ENCODE assay signal across 24 cellular contexts in the genomic region with DNA sequence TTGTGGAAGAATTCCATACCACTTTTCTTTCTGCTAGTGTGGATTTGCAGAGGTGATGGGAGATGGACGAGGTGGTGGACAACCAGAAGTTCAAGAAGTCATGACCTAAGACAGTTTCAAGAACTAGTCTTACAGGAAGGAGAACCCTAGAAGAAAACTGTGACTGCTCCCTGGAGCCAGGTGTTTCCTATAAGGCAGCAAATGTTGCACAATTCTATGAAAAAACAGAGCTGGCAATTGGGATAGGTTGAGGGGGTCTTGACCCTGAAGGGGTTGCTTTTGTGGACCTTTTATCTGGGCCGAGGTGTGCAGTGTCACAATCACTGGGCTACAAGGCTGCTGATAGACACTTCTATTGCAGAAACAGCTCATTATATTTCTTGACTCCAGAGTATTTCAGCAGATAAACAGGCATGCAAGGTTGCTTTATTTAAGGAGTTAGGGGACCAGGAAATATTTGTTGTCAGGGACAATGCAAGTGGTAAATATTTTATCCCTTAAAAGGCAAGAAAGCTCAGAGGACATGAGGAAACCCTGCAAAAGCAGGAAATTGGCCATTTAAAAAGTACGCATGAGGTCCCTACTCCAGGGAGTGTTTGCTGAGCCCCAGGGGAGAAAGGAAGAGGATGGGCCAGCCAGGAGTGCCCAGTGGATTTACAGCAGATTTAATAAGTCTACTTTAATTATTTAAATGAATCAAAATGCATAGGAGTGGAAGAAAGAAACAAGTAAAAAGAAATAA. TPM values are rescaled to one million over a fixed set of nuclear protein-coding genes. Genes with fewer than 3 reads are reported as not detected.
DNase-seq lines count a peak whose midpoint lies in the region; ATAC-seq, FAIRE-seq and TF ChIP-seq lines count a peak whose summit lies in the region.
"Had no signal": no experiment of that assay in that cellular context is flagged by ENCODE, and none has a peak within 500 bp of the region (broad histone marks: within the 10 kb centered on the region; RNA-seq: fewer than 3 reads in every experiment).

No MANE protein-coding gene starts in this region.

- 53 to 70% (median 69%) methylated on average over 3 of the region's 3 CpGs for WGBS in small intestine, 3 donors
- 51 to 55% methylated on average over 2 of the region's 3 CpGs for WGBS in esophagus squamous epithelium, 2 donors

- TF ChIP-seq CTCF in breast epithelium (IDR thresholded peaks at IDR 0.05) (no peak), MCF 10A (IDR thresholded peaks at IDR 0.05; ENCODE audit: unreplicated experiment) (no peak), WTC11 (IDR thresholded peaks at IDR 0.05) (no peak), vagina (IDR thresholded peaks at IDR 0.05) (no peak), PC-9 (conservative IDR thresholded peaks at IDR 0.05) (no peak), esophagus squamous epithelium (IDR thresholded peaks at IDR 0.05) (no peak)

- no peaks in the 10 kb centered on the region for H4K20me1 ChIP-seq in PC-9 (ENCODE audit: insufficient read depth)

- BruUV-seq in MCF 10A (replicated peaks; lab: Mats Ljungman, UMichigan), result no TSS peak
- BruUV-seq in PC-9 (replicated peaks; lab: Mats Ljungman, UMichigan), result no TSS peak

- intact Hi-C loops in breast epithelium (cut with DNase I; ENCODE audit: low total_unique reads) (no loop called here), MCF 10A (cut with micrococcal nuclease) (no loop called here), vagina (cut with DNase I) (no loop called here), PC-9 (cut with micrococcal nuclease; ENCODE audit: unreplicated experiment) (no loop called here), esophagus squamous epithelium (cut with DNase I) (no loop called here)

- CTCF ChIA-PET in MCF 10A (lab: Yijun Ruan, JAX), result interaction anchor here (0.6 to 0.7 kb wide), 2 partner anchors 42 to 126 kb away, joined by 3 to 4 read pairs; no protein-coding TSS in a partner anchor
- CTCF ChIA-PET in WTC11 (lab: Charles Lee), result interaction anchor here (0.8 to 1.2 kb wide), 2 partner anchors 21 to 445 kb away, joined by 3 read pairs; no protein-coding TSS in a partner anchor
- CTCF ChIA-PET in PC-9 (lab: Charles Lee), result no interaction called here

- H3K27ac Mint-ChIP-seq in MCF 10A (ENCODE audit: low read depth, unreplicated experiment), result no peak overlapping the region
- H3K27ac Mint-ChIP-seq in WTC11, result no peak overlapping the region
- H3K27ac Mint-ChIP-seq: dendritic cell treated with granulocyte-macrophage colony-stimulating factor and Interleukin-4, amounts not matched to agents 40 ng/mL and 50 ng/mL, for 4 days had no signal

- DNase-seq in breast epithelium (ENCODE audit: low spot score in 2 of 2) (no peak), MCF 10A (ENCODE audit: unreplicated experiment) (no peak), WTC11 (ENCODE audit: low spot score) (no peak), iPS-NIHi7 (ENCODE audit: extremely low spot score) (peak; percentile 44), vagina (ENCODE audit: extremely low spot score in 2 of 2) (no peak), PC-9 (no peak), small intestine (no peak), esophagus squamous epithelium (lab: John Stamatoyannopoulos, UW) (no peak)
- DNase-seq: activated naive CD4-positive, alpha-beta T cell; activated T-cell treated with anti-CD3 and anti-CD28 coated beads, Interleukin-2, amount 50 U/mL, for 4 hours; GOT3; left ventricle myocardium superior; stimulated activated CD4-positive, alpha-beta T cell treated with anti-CD3 and anti-CD28 coated beads, Interleukin-4, amount 100 ng/mL, for 1 hour; stimulated activated naive CD4-positive, alpha-beta T cell treated with Interleukin-2 at 50 U/mL for 16 hours had no signal

- POLR2A ChIA-PET in MCF 10A (lab: Yijun Ruan, JAX), result no interaction called here
- POLR2A ChIA-PET in WTC11 (lab: Charles Lee), result no interaction called here
- POLR2A ChIA-PET in PC-9 (lab: Charles Lee; ENCODE audit: unreplicated experiment), result no interaction called here

- no peaks in the 10 kb centered on the region for H3K27me3 ChIP-seq in breast epithelium
- no peaks in the 10 kb centered on the region for H3K27me3 ChIP-seq in vagina
- H3K27me3 ChIP-seq in PC-9 (ENCODE audit: insufficient read depth, low read depth), result peaks cover 3% of the 10 kb centered on the region; the same call in 1 of the 2 replicates
- H3K27me3 ChIP-seq in small intestine (ENCODE audit: control insufficient read depth in 2 of 2, insufficient read depth in 2 of 2, low read length in 2 of 2), result no peaks in the 10 kb centered on the region
- no peaks in the 10 kb centered on the region for H3K27me3 ChIP-seq in esophagus squamous epithelium
- H3K27me3 ChIP-seq: adrenal gland, tibial nerve had no signal

- H3K4me3 Mint-ChIP-seq in MCF 10A (ENCODE audit: unreplicated experiment) (no peak overlapping the region), WTC11 (no peak overlapping the region)
- H3K4me3 Mint-ChIP-seq: activated T-cell treated with anti-CD3 and anti-CD28 coated beads, Interleukin-2, amount 50 U/mL, for 4 hours; dendritic cell treated with granulocyte-macrophage colony-stimulating factor and Interleukin-4, amounts not matched to agents 40 ng/mL and 50 ng/mL, for 4 days had no signal

- no peak for FAIRE-seq in small intestine (lab: Jason Lieb, UNC)
- FAIRE-seq: bronchial epithelial cell had no signal

- ATAC-seq in WTC11, result peak; percentile 77
- ATAC-seq: activated T-cell treated with anti-CD3 and anti-CD28 coated beads, Interleukin-2, amount 50 U/mL, for 4 hours; left ventricle myocardium superior; Right ventricle myocardium inferior had no signal

- H3K36me3 Mint-ChIP-seq in MCF 10A (ENCODE audit: insufficient read depth, unreplicated experiment) (peaks cover 6% of the 10 kb centered on the region), WTC11 (peaks cover 15% of the 10 kb centered on the region)

- H3K4me2 ChIP-seq in PC-9, result no peak overlapping the region

- H3K4me1 ChIP-seq in breast epithelium, result peaks cover 0 to 14% of the 10 kb centered on the region in 2 donors
- peaks cover 29% of the 10 kb centered on the region for H3K4me1 ChIP-seq in vagina
- no peaks in the 10 kb centered on the region for H3K4me1 ChIP-seq in PC-9 (replicated peaks; ENCODE audit: insufficient read depth)
- H3K4me1 ChIP-seq in small intestine (ENCODE audit: control insufficient read depth in 2 of 2, insufficient read depth in 1 of 2, low read depth in 1 of 2, low read length in 1 of 2), result peaks cover 0 to 2% of the 10 kb centered on the region in 2 donors
- H3K4me1 ChIP-seq in esophagus squamous epithelium, result peaks cover 9 to 48% (median 10%) of the 10 kb centered on the region in 3 donors

- H2AFZ ChIP-seq in PC-9, result no peak overlapping the region

- H3K9me3 Mint-ChIP-seq in MCF 10A (ENCODE audit: unreplicated experiment), result no peaks in the 10 kb centered on the region
- H3K9me3 Mint-ChIP-seq in WTC11, result no peaks in the 10 kb centered on the region
- H3K9me3 Mint-ChIP-seq: activated T-cell treated with anti-CD3 and anti-CD28 coated beads, Interleukin-2, amount 50 U/mL, for 4 hours; dendritic cell treated with granulocyte-macrophage colony-stimulating factor and Interleukin-4, amounts not matched to agents 40 ng/mL and 50 ng/mL, for 4 days had no signal

- H3K79me2 ChIP-seq in PC-9 (ENCODE audit: low read depth), result no peaks in the 10 kb centered on the region

- H3K27me3 Mint-ChIP-seq in MCF 10A (ENCODE audit: insufficient read depth, unreplicated experiment) (no peaks in the 10 kb centered on the region), WTC11 (ENCODE audit: low read depth) (peaks cover 91% of the 10 kb centered on the region)

- no peaks in the 10 kb centered on the region for H3K4me1 Mint-ChIP-seq in MCF 10A (ENCODE audit: insufficient read depth, unreplicated experiment)
- H3K4me1 Mint-ChIP-seq in WTC11, result peaks cover 61% of the 10 kb centered on the region

- H3K9me3 ChIP-seq in breast epithelium, result no peaks in the 10 kb centered on the region
- H3K9me3 ChIP-seq in vagina, result no peaks in the 10 kb centered on the region
- no peaks in the 10 kb centered on the region for H3K9me3 ChIP-seq in PC-9 (ENCODE audit: insufficient read depth, low read depth)
- no peaks in the 10 kb centered on the region for H3K9me3 ChIP-seq in small intestine (ENCODE audit: control insufficient read depth, low read depth)
- no peaks in the 10 kb centered on the region for H3K9me3 ChIP-seq in esophagus squamous epithelium
- H3K9me3 ChIP-seq: adrenal gland, neutrophil, tibial nerve had no signal

- no peaks in the 10 kb centered on the region for H3K9me2 ChIP-seq in PC-9 (ENCODE audit: insufficient read depth)

- peak overlapping the region; percentile 71 to 80 for H3K27ac ChIP-seq in breast epithelium
- peak overlapping the region; percentile 58 for H3K27ac ChIP-seq in vagina
- no peak overlapping the region for H3K27ac ChIP-seq in PC-9
- no peak overlapping the region for H3K27ac ChIP-seq in small intestine (ENCODE audit: low read depth in 1 of 2, low read length in 1 of 2)
- peak overlapping the region in 1 of 4 donors; percentile 61 for H3K27ac ChIP-seq in esophagus squamous epithelium
- H3K27ac ChIP-seq: neutrophil had no signal

- no peaks in the 10 kb centered on the region for H3K36me3 ChIP-seq in breast epithelium
- H3K36me3 ChIP-seq in vagina, result peaks cover 2 to 4% of the 10 kb centered on the region in 2 donors
- no peaks in the 10 kb centered on the region for H3K36me3 ChIP-seq in PC-9 (ENCODE audit: low read depth)
- H3K36me3 ChIP-seq in small intestine (ENCODE audit: control insufficient read depth in 2 of 2, insufficient read depth in 2 of 2, low read length in 2 of 2), result no peaks in the 10 kb centered on the region
- H3K36me3 ChIP-seq in esophagus squamous epithelium, result peaks cover 0 to 78% (median 0%) of the 10 kb centered on the region in 3 donors
- H3K36me3 ChIP-seq: adrenal gland, neutrophil had no signal

- H3F3A ChIP-seq in PC-9 (ENCODE audit: insufficient read depth, low read depth), result no peaks in the 10 kb centered on the region

- TF ChIP-seq POLR2A in breast epithelium (IDR thresholded peaks at IDR 0.05) (no peak), vagina (IDR thresholded peaks at IDR 0.05) (no peak), esophagus squamous epithelium (IDR thresholded peaks at IDR 0.05) (no peak)

- H3K4me3 ChIP-seq in breast epithelium (no peak overlapping the region), vagina (no peak overlapping the region), PC-9 (no peak overlapping the region), small intestine (ENCODE audit: low read depth in 1 of 2, low read length in 2 of 2) (no peak overlapping the region), esophagus squamous epithelium (no peak overlapping the region)
- H3K4me3 ChIP-seq: adrenal gland, smooth muscle cell, tibial nerve had no signal

RNA-seq across cellular contexts. Expression of a gene that starts 22.9 kb away (rescaled TPM):
- total RNA-seq in breast epithelium (100 to 1,000 TPM in 1 of 3 donors, 10 to 100 TPM in 2; 34.1 to 275 (median 38.8) TPM), MCF 10A (2022) (0.37 and 0.54 TPM in 2 replicates), WTC11 (2021) (5.3 to 7.1 TPM (median 5.5 TPM) in 3 replicates), vagina (110 TPM), PC-9 (2021) (not detected in 2 replicates), esophagus squamous epithelium (10 to 100 TPM; 16.5 to 76.5 (median 41.4) TPM)
- polyA plus RNA-seq in small intestine, result 10 to 100 TPM in 1 of 3 donors, 1 to 10 TPM in 1, under 1 TPM in 1; 0.67 to 21.6 (median 2.7) TPM
- total RNA-seq: A172; activated CD8-positive, alpha-beta memory T cell treated with anti-CD3 and anti-CD28 coated beads for 36 hours; NCI-H460 had no signal

RNA-seq across cellular contexts. Expression of a gene that starts 48.5 kb away (rescaled TPM):
- total RNA-seq in breast epithelium, result 10 to 100 TPM; 23.2 to 46.7 (median 24.6) TPM
- 31.8 and 32.2 TPM in 2 replicates for total RNA-seq in MCF 10A (2022)
- 24.2 to 28.7 TPM (median 25.8 TPM) in 3 replicates for total RNA-seq in WTC11 (2021)
- total RNA-seq in vagina, result 26.0 TPM
- total RNA-seq in PC-9 (2021), result 28.1 and 31.0 TPM in 2 replicates
- polyA plus RNA-seq in small intestine, result 10 to 100 TPM; 11.1 to 18.6 (median 14.1) TPM
- 10 to 100 TPM; 27.1 to 34.7 (median 31.0) TPM for total RNA-seq in esophagus squamous epithelium

Comparison
In these comparisons a context has a peak if more than half of its experiments do, and no peak if none do; other contexts are left out.
1. H3K27ac ChIP-seq: peak in breast epithelium (2 of 2) and vagina (single experiment); none in PC-9 (single experiment) and small intestine (0 of 2).